9 cellular contexts compared by ENCODE assay signal in the genomic region with DNA sequence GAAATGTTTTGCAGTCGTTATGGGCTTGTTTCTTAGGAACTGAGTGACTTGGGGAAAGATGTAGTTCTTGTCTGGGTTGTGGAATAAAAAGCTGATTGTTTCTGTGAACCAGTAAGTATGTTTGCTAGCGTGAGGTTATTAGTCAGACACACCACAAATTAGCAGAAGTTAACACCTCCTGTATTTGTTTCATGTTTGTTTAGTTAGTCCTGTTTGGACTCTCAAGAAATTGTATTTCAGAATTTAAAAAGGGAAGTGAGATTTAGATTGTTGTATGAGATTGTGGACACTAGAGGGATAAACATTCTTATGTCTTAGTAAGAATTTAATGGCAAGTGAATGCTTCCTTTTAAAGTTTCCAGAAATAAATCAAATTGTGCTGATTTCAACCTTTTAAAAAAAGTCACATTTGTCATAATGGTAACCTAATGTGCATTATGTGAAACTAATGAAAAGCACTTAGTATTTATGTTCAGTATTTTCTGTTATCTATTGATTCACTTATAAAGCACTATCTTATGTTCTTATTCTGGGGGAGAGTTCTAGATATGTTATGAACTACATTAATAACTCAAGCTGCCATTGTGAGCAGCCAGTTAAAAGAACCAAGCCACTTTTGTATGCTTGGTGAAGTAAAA. TPM values are rescaled to one million over a fixed set of nuclear protein-coding genes. Genes with fewer than 3 reads are reported as not detected.
DNase-seq lines count a peak whose midpoint lies in the region; ATAC-seq and TF ChIP-seq lines count a peak whose summit lies in the region.
"Had no signal": no experiment of that assay in that cellular context is flagged by ENCODE, and none has a peak within 500 bp of the region (broad histone marks: within the 10 kb centered on the region; RNA-seq: fewer than 3 reads in every experiment).

No MANE protein-coding gene starts in this region.

- ATAC-seq in GM21717 (IDR thresholded peaks at IDR 0.05; ENCODE audit: unreplicated experiment) (peak; percentile 98), upper lobe of right lung (peak; percentile 53)
- ATAC-seq: HCT116 had no signal

- no peak overlapping the region for H3K4me3 ChIP-seq in GM06990 (replicated peaks; ENCODE audit: low read depth, low read length)
- no peak overlapping the region for H3K4me3 ChIP-seq in epithelial cell of esophagus (ENCODE audit: low read length)
- no peak overlapping the region for H3K4me3 ChIP-seq in upper lobe of right lung

- DNase-seq in GM06990 (ENCODE audit: extremely low read depth, insufficient read length) (peak; percentile 63), Kasumi-1 (lab: John Stamatoyannopoulos, UW) (peak; percentile 79 to 90), epithelial cell of esophagus (ENCODE audit: low read depth) (peak; percentile 23), upper lobe of right lung (no peak), GOT3 (lab: John Stamatoyannopoulos, UW) (no peak), caudate nucleus (lab: John Stamatoyannopoulos, UW) (no peak)
- no peak for DNase-seq in stimulated activated naive CD4-positive, alpha-beta T cell treated with Interleukin-2 at 50 U/mL for 16 hours (lab: John Stamatoyannopoulos, UW)

- TF ChIP-seq CTCF in GM06990 (IDR thresholded peaks at IDR 0.05; ENCODE audit: insufficient read depth, low read length, poor library complexity, severe bottlenecking): peak; percentile 5
- TF ChIP-seq CTCF in epithelial cell of esophagus (IDR thresholded peaks at IDR 0.05; ENCODE audit: insufficient read depth, low read depth, low read length, missing control alignments): no peak
- peak; percentile 30 for TF ChIP-seq CTCF in upper lobe of right lung (IDR thresholded peaks at IDR 0.05)

- H3K36me3 ChIP-seq in GM06990 (ENCODE audit: control insufficient read depth, insufficient read depth, low read length): peaks cover 2% of the 10 kb centered on the region
- peaks cover 24% of the 10 kb centered on the region for H3K36me3 ChIP-seq in upper lobe of right lung

- H3K27me3 ChIP-seq in GM06990 (replicated peaks; ENCODE audit: control insufficient read depth, insufficient read depth, low read length) (no peaks in the 10 kb centered on the region), upper lobe of right lung (no peaks in the 10 kb centered on the region)

- intact Hi-C loops in upper lobe of right lung (cut with DNase I): no loop called here

- no peaks in the 10 kb centered on the region for H3K4me1 ChIP-seq in upper lobe of right lung

- no peaks in the 10 kb centered on the region for H3K9me3 ChIP-seq in upper lobe of right lung

- H3K27ac ChIP-seq in upper lobe of right lung (no peak overlapping the region), caudate nucleus (ENCODE audit: low read depth, low read length) (no peak overlapping the region)

RNA-seq across cellular contexts. Expression of a gene that starts 25.6 kb away (rescaled TPM):
- 35.8 TPM for total RNA-seq in upper lobe of right lung

RNA-seq across cellular contexts. Expression of a gene that starts 47.1 kb away (rescaled TPM):
- total RNA-seq in upper lobe of right lung: 14.2 TPM

Comparison
In these comparisons a context has a peak if more than half of its experiments do, and no peak if none do; other contexts are left out.
1. DNase-seq: peak in GM06990 (single experiment), Kasumi-1 (2 of 2) and epithelial cell of esophagus (single experiment); none in upper lobe of right lung (single experiment), stimulated activated naive CD4-positive, alpha-beta T cell treated with Interleukin-2 at 50 U/mL for 16 hours (single experiment), GOT3 (single experiment) and caudate nucleus (0 of 61).